Comparison of ENCODE assay signal across 1 cellular context in genomic region chr3:169195672-169196071, GRCh38.
TF ChIP-seq lines count a peak whose summit lies in the region.

No MANE protein-coding gene starts in this region.

TF ChIP-seq in endothelial cell of umbilical vein, 7 proteins besides CTCF, POLR2A, EP300 and RAD21 (continued from another document):
- TF ChIP-seq FOS (IDR thresholded peaks at IDR 0.05; ENCODE audit: borderline replicate concordance, insufficient read depth, low read length) (no peak), GATA2 (IDR thresholded peaks at IDR 0.05; ENCODE audit: insufficient read depth, insufficient read length, low read depth, low read length) (no peak)
